Comparison of ENCODE assay signal across 1 cellular context in genomic region chr19:48332351-48332661, GRCh38.
TF ChIP-seq lines count a peak whose summit lies in the region.

No MANE protein-coding gene starts in this region.

TF ChIP-seq in H1, 55 proteins besides CTCF, POLR2A, EP300 and RAD21:
- no peak for TF ChIP-seq SP4 (IDR thresholded peaks at IDR 0.05; ENCODE audit: low read length)
- TF ChIP-seq TEAD4 (IDR thresholded peaks at IDR 0.05; ENCODE audit: low read depth, low read length): no peak
- TF ChIP-seq BACH1 (IDR thresholded peaks at IDR 0.05; ENCODE audit: low read length): no peak
- TF ChIP-seq GABPA (IDR thresholded peaks at IDR 0.05; ENCODE audit: borderline replicate concordance, insufficient read depth, low read length): no peak
- no peak for TF ChIP-seq CHD1 (IDR thresholded peaks at IDR 0.05; ENCODE audit: low read depth, low read length)
- TF ChIP-seq RFX5 (IDR thresholded peaks at IDR 0.05; ENCODE audit: borderline replicate concordance, low read depth, low read length): no peak
- no peak for TF ChIP-seq EGR1 (IDR thresholded peaks at IDR 0.05; ENCODE audit: borderline replicate concordance, low read depth, low read length)
